7 cellular contexts compared by ENCODE assay signal in the genomic region with DNA sequence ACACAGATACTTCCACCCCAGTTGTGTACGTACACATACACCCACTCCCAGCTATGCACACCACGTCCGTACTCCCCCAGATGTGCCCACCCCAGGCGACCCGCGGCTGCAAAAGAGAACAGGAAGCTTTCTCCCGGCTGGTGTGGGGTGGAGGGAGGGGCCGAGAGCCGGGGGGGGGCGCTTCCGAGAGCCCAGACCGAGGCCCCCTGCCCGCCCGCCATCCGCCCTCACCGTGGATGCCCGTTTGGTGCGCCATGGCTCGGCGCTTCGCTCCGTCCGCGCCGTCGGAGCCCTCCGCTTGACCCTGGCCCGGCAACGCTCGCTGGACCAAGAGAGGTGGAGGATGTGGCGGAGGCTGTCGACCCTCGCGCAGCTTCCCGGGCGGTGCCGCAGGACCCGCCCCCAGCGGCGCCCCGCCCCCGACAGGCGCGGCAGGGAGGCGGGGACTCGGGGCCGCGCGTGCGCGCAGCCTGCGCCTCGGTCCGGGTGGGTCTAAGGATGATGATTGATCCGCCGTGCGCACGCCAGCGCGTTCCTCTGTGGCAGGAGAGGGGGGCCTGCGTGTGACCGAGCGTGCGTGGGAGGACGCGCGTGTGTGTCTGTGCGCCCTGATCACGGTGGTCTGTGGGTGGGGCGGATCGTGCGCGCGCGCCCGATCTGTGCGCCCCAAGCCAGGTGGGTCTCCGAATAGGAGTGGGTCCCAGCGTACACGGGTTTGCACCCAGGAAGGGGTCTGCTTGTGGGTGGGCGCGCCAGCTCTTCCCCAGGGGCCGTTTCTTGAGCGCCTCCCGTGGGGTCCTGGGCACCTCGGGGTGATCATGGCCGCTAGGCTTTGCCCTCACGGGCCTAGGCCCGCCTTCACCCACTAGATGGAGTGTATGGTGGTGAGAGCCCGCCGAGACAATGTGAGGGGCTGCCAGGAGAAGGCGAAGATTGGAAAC. TPM values are rescaled to one million over a fixed set of nuclear protein-coding genes. Genes with fewer than 3 reads are reported as not detected.
DNase-seq lines count a peak whose midpoint lies in the region; ATAC-seq and TF ChIP-seq lines count a peak whose summit lies in the region.

Gene TWF2, minus strand, starts transcription at position 398 of the 941 bp plus-strand sequence. Its CDS starts 142 bp downstream, at position 256.

- H3K4me3 ChIP-seq in WERI-Rb-1 (ENCODE audit: low read depth, low read length) (peak within 1 kb of the TSS; percentile 66), breast epithelium (peak within 1 kb of the TSS; percentile 70 to 96 (median 78)), smooth muscle cell (peak within 1 kb of the TSS; percentile 80)

- H3K4me1 ChIP-seq in breast epithelium (peaks cover 13 to 15% of the 10 kb centered on the region in 2 donors), smooth muscle cell (ENCODE audit: low read depth) (peaks cover 11% of the 10 kb centered on the region)

- H2AFZ ChIP-seq in smooth muscle cell (ENCODE audit: low read depth) = no peak within 1 kb of the TSS

- H3F3A ChIP-seq in smooth muscle cell (ENCODE audit: low read depth) = peaks cover 9% of the 10 kb centered on the region

- peak within 1 kb of the TSS; percentile 81 for H3K9ac ChIP-seq in smooth muscle cell (ENCODE audit: low read depth)

- H3K79me2 ChIP-seq in smooth muscle cell (ENCODE audit: low read depth) = peaks cover 45% of the 10 kb centered on the region

- TF ChIP-seq CTCF in WERI-Rb-1 (IDR thresholded peaks at IDR 0.05; ENCODE audit: low read depth, low read length) = peak; percentile 22; the same call in 1 of the 2 replicates
- peak in 1 of 3 donors; percentile 34 for TF ChIP-seq CTCF in breast epithelium (IDR thresholded peaks at IDR 0.05)
- TF ChIP-seq CTCF in smooth muscle cell (IDR thresholded peaks at IDR 0.05; ENCODE audit: borderline replicate concordance, insufficient read depth, poor library complexity, severe bottlenecking) = peak; percentile 9

- WGBS in smooth muscle cell (ENCODE audit: low lambda C conversion rate) = 1% methylated on average over 81 of the region's 92 CpGs

- TF ChIP-seq POLR2A in GM18505 (IDR thresholded peaks at IDR 0.05; ENCODE audit: borderline replicate concordance, extremely low read depth, insufficient read depth, insufficient read length) = peak; percentile 88
- no peak for TF ChIP-seq POLR2A in breast epithelium (IDR thresholded peaks at IDR 0.05)

- H3K27me3 ChIP-seq in WERI-Rb-1 (ENCODE audit: insufficient read depth, low read depth, severe bottlenecking) (no peaks in the 10 kb centered on the region), breast epithelium (no peaks in the 10 kb centered on the region), smooth muscle cell (ENCODE audit: low read depth) (no peaks in the 10 kb centered on the region)

- peak within 1 kb of the TSS; percentile 82 for H3K4me2 ChIP-seq in smooth muscle cell

- H4K20me1 ChIP-seq in smooth muscle cell (ENCODE audit: low read depth) = peaks cover 27% of the 10 kb centered on the region

- peak within 1 kb of the TSS; percentile 92 for H3K27ac ChIP-seq in WERI-Rb-1
- H3K27ac ChIP-seq in breast epithelium = peak within 1 kb of the TSS; percentile 94 to 95
- H3K27ac ChIP-seq in smooth muscle cell (ENCODE audit: low read depth) = peak within 1 kb of the TSS; percentile 94

- DNase-seq in NCI-H146 (lab: John Stamatoyannopoulos, UW) = peak; percentile 74
- DNase-seq in WERI-Rb-1 = peak; percentile 68
- peak in 1 of 2 donors; percentile 59 for DNase-seq in breast epithelium (ENCODE audit: low spot score in 2 of 2)
- DNase-seq in iPS-NIHi7 (ENCODE audit: extremely low spot score) = peak; percentile 97
- DNase-seq in smooth muscle cell (lab: John Stamatoyannopoulos, UW; ENCODE audit: unreplicated experiment) = peak; percentile 47

- H3K36me3 ChIP-seq in WERI-Rb-1 = no peaks in the 10 kb centered on the region
- no peaks in the 10 kb centered on the region for H3K36me3 ChIP-seq in breast epithelium
- no peaks in the 10 kb centered on the region for H3K36me3 ChIP-seq in smooth muscle cell (ENCODE audit: low read depth)

- intact Hi-C loops in breast epithelium (cut with DNase I; ENCODE audit: low total_unique reads) = loop anchor here (10.0 kb wide), 1 partner anchor 86 kb away; no protein-coding TSS in a partner anchor

- no peaks in the 10 kb centered on the region for H3K9me3 ChIP-seq in WERI-Rb-1 (ENCODE audit: severe bottlenecking)
- H3K9me3 ChIP-seq in breast epithelium = no peaks in the 10 kb centered on the region
- H3K9me3 ChIP-seq in smooth muscle cell (replicated peaks; ENCODE audit: low read depth) = no peaks in the 10 kb centered on the region

- ATAC-seq in GM18505 (IDR thresholded peaks at IDR 0.05; ENCODE audit: unreplicated experiment) = peak; percentile 74
- ATAC-seq in HG02610 (IDR thresholded peaks at IDR 0.05; ENCODE audit: unreplicated experiment) = peak; percentile 74

RNA-seq across cellular contexts. Expression of gene TWF2, which starts in this region (rescaled TPM):
- total RNA-seq in breast epithelium (10 to 100 TPM; 52.7 to 84.5 (median 65.2) TPM), smooth muscle cell (71.8 and 80.9 TPM in 2 replicates)
- 91.0 and 96.8 TPM in 2 replicates for polyA plus RNA-seq in smooth muscle cell
